25 cellular contexts compared by ENCODE assay signal in the genomic region with DNA sequence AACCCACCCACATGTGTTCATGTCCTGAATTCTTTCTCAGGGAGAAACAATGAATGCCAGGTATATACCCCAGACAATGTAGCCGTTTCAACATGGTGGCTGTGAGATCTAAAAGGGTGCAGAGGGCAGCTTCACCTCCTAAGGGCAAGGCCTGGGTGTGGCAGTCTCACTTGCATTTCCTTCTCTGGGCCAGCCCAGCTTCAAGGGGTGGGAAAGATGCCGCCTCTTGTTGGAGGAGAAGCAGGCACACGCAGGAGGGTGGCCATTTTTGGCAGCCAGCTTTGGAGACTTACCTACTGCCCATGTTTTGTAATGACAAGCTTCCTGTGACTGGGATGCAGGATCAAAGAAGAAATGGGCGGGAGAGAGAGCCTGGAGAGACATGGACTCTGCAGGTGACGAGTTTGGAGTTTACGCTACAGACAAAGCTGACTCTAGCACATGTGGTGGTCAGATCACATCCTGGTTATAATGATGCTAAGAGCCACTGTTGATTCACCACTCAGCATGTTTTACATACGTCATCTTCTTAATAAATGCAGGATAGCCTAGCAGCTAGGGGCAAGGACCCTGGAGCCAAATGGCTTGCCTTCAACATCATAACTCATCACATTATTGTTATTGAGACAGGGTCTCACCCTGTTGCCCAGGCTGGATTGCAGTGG.
A peak's percentile ranks its signal among the peaks of the same experiment; 100 is the strongest.
DNase-seq lines count a peak whose midpoint lies in the region; ATAC-seq, FAIRE-seq and TF ChIP-seq lines count a peak whose summit lies in the region.
"Had no signal": no experiment of that assay in that cellular context is flagged by ENCODE, and none has a peak within 500 bp of the region (broad histone marks: within the 10 kb centered on the region; RNA-seq: fewer than 3 reads in every experiment).

No MANE protein-coding gene starts in this region.

- in situ Hi-C loops in HepG2 (cut with HindIII; ENCODE audit: extremely low pct_ligation_motif_present, low pct_unique_long_range_greater_than_20kb), result no loop called here

- TF ChIP-seq EP300 in HepG2 (IDR thresholded peaks at IDR 0.05; ENCODE audit: low read depth in 2 of 2, low read length in 2 of 2) (no peak), HepG2 (CRISPR knock-in tag; IDR thresholded peaks at IDR 0.05; ENCODE audit: borderline replicate concordance) (no peak)

- ATAC-seq in HepG2 (no peak), right lobe of liver (no peak), GM18868 (IDR thresholded peaks at IDR 0.05; ENCODE audit: unreplicated experiment) (no peak), HG02870 (IDR thresholded peaks at IDR 0.05; ENCODE audit: unreplicated experiment) (no peak)
- no peak for ATAC-seq in central memory CD8-positive, alpha-beta T cell (replicated peaks; ENCODE audit: extremely low read depth, poor library complexity, severe bottlenecking)

- H2AFZ ChIP-seq in HepG2 (ENCODE audit: low read length), result no peak overlapping the region
- H2AFZ ChIP-seq: GM23248 had no signal

- intact Hi-C loops in HepG2 (cut with micrococcal nuclease; ENCODE audit: unreplicated experiment), result no loop called here
- intact Hi-C loops in right lobe of liver (cut with DNase I), result no loop called here

- peak overlapping the region; percentile 80 for H3K27ac Mint-ChIP-seq in central memory CD8-positive, alpha-beta T cell (ENCODE audit: low read depth)
- H3K27ac Mint-ChIP-seq in immature natural killer cell, result peak overlapping the region in 4 of 6 donors; percentile 66 to 85 (median 72)

- WGBS in HepG2 (ENCODE audit: low lambda C conversion rate), result 32% methylated on average over 7 of the region's 7 CpGs
- WGBS in right lobe of liver (ENCODE audit: insufficient coverage, low coverage, low lambda C conversion rate, missing lambda C conversion rate), result 95% methylated on average over 3 of the region's 7 CpGs

- no TSS peak for BruUV-seq in HepG2 (replicated peaks; lab: Mats Ljungman, UMichigan)

- TF ChIP-seq CTCF in HepG2 (CRISPR knock-in tag; IDR thresholded peaks at IDR 0.05), result no peak
- no peak for TF ChIP-seq CTCF in right lobe of liver (IDR thresholded peaks at IDR 0.05)

- no peaks in the 10 kb centered on the region for H3K27me3 Mint-ChIP-seq in central memory CD8-positive, alpha-beta T cell
- peaks cover 23 to 92% (median 29%) of the 10 kb centered on the region in 3 donors for H3K27me3 Mint-ChIP-seq in immature natural killer cell (ENCODE audit: low read depth in 3 of 3)

- FAIRE-seq in HepG2 (lab: Jason Lieb, UNC), result no peak

- H3K9me3 ChIP-seq in HepG2 (ENCODE audit: low read length) (no peaks in the 10 kb centered on the region), right lobe of liver (no peaks in the 10 kb centered on the region)
- H3K9me3 ChIP-seq: BE2C, Peyer's patch, SK-N-SH had no signal

- TF ChIP-seq POLR2A in HepG2 (IDR thresholded peaks at IDR 0.05; ENCODE audit: insufficient read depth in 1 of 2, low read depth in 2 of 2, low read length in 2 of 2), result no peak
- TF ChIP-seq POLR2A in right lobe of liver (IDR thresholded peaks at IDR 0.05), result no peak

- CTCF ChIA-PET in HepG2 (lab: Yijun Ruan, JAX; ENCODE audit: low intra/inter-chr PET ratio, low total read pairs), result no interaction called here

- DNase-seq in HepG2 (ENCODE audit: low spot score) (no peak), right lobe of liver (no peak), immature natural killer cell (no peak), inferior parietal cortex (ENCODE audit: extremely low spot score) (no peak)
- no peak for DNase-seq in central memory CD8-positive, alpha-beta T cell (ENCODE audit: low spot score in 2 of 2)
- DNase-seq: BE2C; CD8-positive, alpha-beta memory T cell; DMS153; DND-41; NCI-H1048; NCI-H1417; NCI-H1694; NCI-H2029 treated with DMSO at 0.1 percent for 48 hours; NCI-H2227 treated with DMSO at 0.1 percent for 48 hours; NCI-H510A; NCI-H69; Peyer's patch; SIG-M5; SK-N-SH had no signal

- H3K27ac ChIP-seq in HepG2 (ENCODE audit: extremely low read length, insufficient read depth, low read length) (no peak overlapping the region), right lobe of liver (no peak overlapping the region)
- H3K27ac ChIP-seq: 22Rv1, GM23248, Peyer's patch had no signal

- H3K4me3 ChIP-seq in HepG2 (replicated peaks in 1 of 3; ENCODE audit: insufficient read depth in 1 of 3, low read depth in 2 of 3, low read length in 3 of 3), result no peak overlapping the region
- no peak overlapping the region for H3K4me3 ChIP-seq in right lobe of liver
- H3K4me3 ChIP-seq: GM23248, HAP-1, Peyer's patch had no signal

- H3K4me1 ChIP-seq in HepG2 (ENCODE audit: insufficient read depth, low read length) (no peaks in the 10 kb centered on the region), right lobe of liver (no peaks in the 10 kb centered on the region)
- H3K4me1 ChIP-seq: BE2C, HAP-1, Peyer's patch had no signal

- no peaks in the 10 kb centered on the region for H4K20me1 ChIP-seq in HepG2 (ENCODE audit: insufficient read depth, low read length)

- H3K36me3 ChIP-seq in HepG2 (replicated peaks in 1 of 2; ENCODE audit: control insufficient read depth in 1 of 2, insufficient read depth in 2 of 2, low read length in 2 of 2), result no peaks in the 10 kb centered on the region
- H3K36me3 ChIP-seq in right lobe of liver, result no peaks in the 10 kb centered on the region
- H3K36me3 ChIP-seq: BE2C, HAP-1, Peyer's patch had no signal

- H3K9ac ChIP-seq in HepG2 (ENCODE audit: insufficient read depth, low read depth, low read length), result no peak overlapping the region
- H3K9ac ChIP-seq: GM23248, SK-N-SH had no signal

- peaks cover 63% of the 10 kb centered on the region for H3K36me3 Mint-ChIP-seq in central memory CD8-positive, alpha-beta T cell (ENCODE audit: insufficient read depth)
- no peaks in the 10 kb centered on the region for H3K36me3 Mint-ChIP-seq in immature natural killer cell
- H3K36me3 Mint-ChIP-seq: CD8-positive, alpha-beta memory T cell had no signal

- H3K4me2 ChIP-seq in HepG2 (ENCODE audit: low read depth, low read length), result no peak overlapping the region
- H3K4me2 ChIP-seq: SK-N-SH had no signal

- H3K4me3 Mint-ChIP-seq in central memory CD8-positive, alpha-beta T cell, result peak overlapping the region; percentile 43
- H3K4me3 Mint-ChIP-seq in immature natural killer cell, result no peak overlapping the region
- H3K4me3 Mint-ChIP-seq: CD14-positive monocyte; CD8-positive, alpha-beta memory T cell had no signal

- H3K9me3 Mint-ChIP-seq in central memory CD8-positive, alpha-beta T cell, result no peaks in the 10 kb centered on the region
- peaks cover 0 to under 1% (median 0%) of the 10 kb centered on the region in 6 donors for H3K9me3 Mint-ChIP-seq in immature natural killer cell

- no peaks in the 10 kb centered on the region for H3K79me2 ChIP-seq in HepG2 (ENCODE audit: insufficient read depth, low read length)

- H3K4me1 Mint-ChIP-seq in central memory CD8-positive, alpha-beta T cell, result peaks cover 15% of the 10 kb centered on the region
- peaks cover 40 to 66% of the 10 kb centered on the region in 2 donors for H3K4me1 Mint-ChIP-seq in immature natural killer cell

- H3K27me3 ChIP-seq in HepG2 (ENCODE audit: control insufficient read depth in 1 of 2, insufficient read depth in 2 of 2, low read length in 2 of 2) (no peaks in the 10 kb centered on the region), right lobe of liver (no peaks in the 10 kb centered on the region)
- H3K27me3 ChIP-seq: BE2C, Peyer's patch had no signal

- no peak for TF ChIP-seq RAD21 in HepG2 (CRISPR knock-in tag; IDR thresholded peaks at IDR 0.05)

- POLR2A ChIA-PET in HepG2 (lab: Yijun Ruan, JAX), result no interaction called here

TF ChIP-seq in HepG2, 621 proteins besides CTCF, POLR2A, EP300 and RAD21:
- TF ChIP-seq CREB1 (IDR thresholded peaks at IDR 0.05) (0 out of 2 replicates have a peak, but pooled peaks have one; percentile 14), CREB1 (CRISPR knock-in tag; IDR thresholded peaks at IDR 0.05) (no peak), ZMAT3 (CRISPR knock-in tag; conservative IDR thresholded peaks at IDR 0.05) (no peak)
